In genomic region chr14:29354446-29354845, GRCh38 we compare ENCODE assay signal across 1 cellular context.
TF ChIP-seq lines count a peak whose summit lies in the region.

No MANE protein-coding gene starts in this region.

TF ChIP-seq in IMR-90, 13 proteins besides CTCF, POLR2A, EP300 and RAD21 (continued from another document):
- TF ChIP-seq BHLHE40 (IDR thresholded peaks at IDR 0.05; ENCODE audit: low read depth, low read length), result no peak
